Comparison of ENCODE assay signal across 24 cellular contexts in genomic region chr5:180160822-180161221, GRCh38. TPM values are rescaled to one million over a fixed set of nuclear protein-coding genes. Genes with fewer than 3 reads are reported as not detected.
DNase-seq lines count a peak whose midpoint lies in the region; TF ChIP-seq lines count a peak whose summit lies in the region.
"Had no signal": no experiment of that assay in that cellular context is flagged by ENCODE, and none has a peak within 500 bp of the region (broad histone marks: within the 10 kb centered on the region; RNA-seq: fewer than 3 reads in every experiment).

No MANE protein-coding gene starts in this region.

- no peak overlapping the region for H3K27ac ChIP-seq in RWPE1
- H3K27ac ChIP-seq: adrenal gland, KMS-11, transverse colon had no signal

- TF ChIP-seq CTCF in RWPE1 (conservative IDR thresholded peaks at IDR 0.05; ENCODE audit: low read depth) = no peak

- H3K36me3 ChIP-seq in H7 (replicated peaks; ENCODE audit: control insufficient read depth, insufficient read depth, low read length) = no peaks in the 10 kb centered on the region
- H3K36me3 ChIP-seq: adrenal gland, transverse colon had no signal

- POLR2A ChIA-PET in RWPE1 (lab: Yijun Ruan, JAX; ENCODE audit: low non-redundant PET) = no interaction called here

- CTCF ChIA-PET in RWPE1 (lab: Yijun Ruan, JAX) = interaction anchor here (1.5 kb wide), 1 partner anchor 48 kb away, joined by 4 read pairs; the partner anchor contains the start of gene RASGEF1C

- no peak overlapping the region for H3K4me3 ChIP-seq in H7 (ENCODE audit: insufficient read depth, low read depth, low read length)
- H3K4me3 ChIP-seq: adrenal gland, transverse colon had no signal

- no peaks in the 10 kb centered on the region for H3K27me3 ChIP-seq in H7 (ENCODE audit: control insufficient read depth, insufficient read depth, low read length)

- peak; percentile 14 for DNase-seq in H7
- peak; percentile 80 for DNase-seq in NOMO-1 treated with DMSO at 0.1 percent for 48 hours (lab: John Stamatoyannopoulos, UW; ENCODE audit: unreplicated experiment)
- DNase-seq in globus pallidus (ENCODE audit: low spot score) = peak; percentile 37
- DNase-seq in pons (ENCODE audit: low spot score) = peak; percentile 55
- DNase-seq in RWPE1 (ENCODE audit: low spot score) = no peak
- no peak for DNase-seq in NCI-H1417 (lab: John Stamatoyannopoulos, UW)
- DNase-seq in NCI-H146 treated with DMSO at 0.1 percent for 48 hours (lab: John Stamatoyannopoulos, UW; ENCODE audit: unreplicated experiment) = no peak
- DNase-seq: activated B cell treated with CpG ODN at 0.5 μM for 24 hours; activated CD4-positive, alpha-beta memory T cell treated with anti-CD3 and anti-CD28 coated beads for 36 hours; activated gamma-delta T cell; DND-41; HCEC 1CT; left colon; SHP77 treated with DMSO at 0.1 percent for 48 hours; stimulated activated CD4-positive, alpha-beta T cell treated with anti-CD3 and anti-CD28 coated beads, Interleukin-4, amount 100 ng/mL, for 24 hours; stimulated activated naive CD8-positive, alpha-beta T cell treated with anti-CD3 and anti-CD28 coated beads, Interleukin-15, amount 100 ng/mL, for 72 hours; transverse colon had no signal

RNA-seq across cellular contexts. Expression of gene RASGEF1C, which starts 48.2 kb away (rescaled TPM):
- total RNA-seq in H7 (2014; rRNA removed; shearing (Covaris generic)) = 0.78 and 1.4 TPM in 2 replicates
- total RNA-seq: activated B cell treated with CpG ODN at 0.5 μM for 24 hours; activated CD4-positive, alpha-beta memory T cell treated with anti-CD3 and anti-CD28 coated beads for 36 hours; bronchial epithelial cell; esophagus mucosa; glomerular endothelial cell; pulmonary artery endothelial cell; T-helper 2 cell treated with Interferon-gamma antibody and Interleukin-4, amounts not matched to agents 100 ng/mL and 5 ng/mL, for 36 hours had no signal

Comparison
In these comparisons a context has a peak if more than half of its experiments do, and no peak if none do; other contexts are left out.
1. DNase-seq: peak in H7 (single experiment), NOMO-1 treated with DMSO at 0.1 percent for 48 hours (single experiment), globus pallidus (single experiment) and pons (single experiment); none in RWPE1 (single experiment), NCI-H1417 (0 of 3) and NCI-H146 treated with DMSO at 0.1 percent for 48 hours (single experiment).